In the genomic region with DNA sequence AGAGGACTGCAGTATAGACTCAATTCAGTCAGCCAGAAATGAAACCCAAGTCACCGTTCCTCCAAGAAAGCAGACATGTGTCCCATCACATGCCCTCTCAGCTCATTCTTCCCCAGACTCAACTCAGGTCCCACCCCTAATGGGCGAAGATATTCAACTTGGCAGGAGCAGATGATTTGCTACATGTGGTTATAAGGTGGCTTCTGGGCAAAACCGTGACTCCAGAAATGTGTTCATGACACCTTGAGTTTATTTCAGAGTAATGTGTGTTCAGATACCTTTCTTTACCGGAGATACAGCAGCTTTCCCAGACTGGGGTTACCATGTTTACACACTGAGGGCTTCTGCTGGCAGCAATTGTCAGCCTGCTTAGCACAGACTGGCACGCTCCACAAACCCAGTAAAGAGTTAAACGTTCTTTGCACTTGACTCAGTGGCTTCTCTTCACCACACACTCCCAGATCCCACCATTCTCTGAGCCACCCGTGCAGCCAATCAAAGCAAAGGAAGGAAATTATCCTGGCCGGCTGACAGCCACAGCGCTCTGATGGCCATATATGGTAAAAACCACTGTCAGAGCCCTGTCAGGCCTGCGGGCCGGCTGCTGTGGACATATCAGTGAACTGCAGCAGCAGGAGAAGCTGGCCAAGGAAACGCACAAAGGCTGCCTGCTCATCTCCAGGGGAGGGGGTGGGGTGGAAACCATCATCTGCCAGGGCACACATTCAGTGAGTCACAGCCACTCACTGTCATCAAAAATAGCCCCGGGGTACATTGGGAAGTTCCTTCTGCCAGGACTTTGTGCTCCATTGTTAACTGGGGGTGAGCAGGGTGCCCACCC, we compare ENCODE assay signal across 8 cellular contexts. TPM values are rescaled to one million over a fixed set of nuclear protein-coding genes. Genes with fewer than 3 reads are reported as not detected.
DNase-seq lines count a peak whose midpoint lies in the region; ATAC-seq and TF ChIP-seq lines count a peak whose summit lies in the region.

No MANE protein-coding gene starts in this region.

- H2AFZ ChIP-seq in DND-41 (ENCODE audit: low read depth, low read length), result peak overlapping the region; percentile 84

- peak overlapping the region; percentile 79 for H3K4me2 ChIP-seq in DND-41 (ENCODE audit: insufficient read depth, low read length)

- peaks cover 72% of the 10 kb centered on the region for H3K4me1 ChIP-seq in DND-41 (ENCODE audit: insufficient read depth, low read length)

- no peaks in the 10 kb centered on the region for H3K9me3 ChIP-seq in DND-41 (ENCODE audit: insufficient read depth, low read length, severe bottlenecking)

- H3K36me3 Mint-ChIP-seq in activated T-helper 2 cell treated with anti-CD3 and anti-CD28 coated beads, Interferon-gamma antibody, Interleukin-2, Interleukin-4, amounts not matched to agents 10 μg/mL and 5 μg/mL and 100 μg/mL, durations not matched to agents 14 hours and 24 hours and 36 hours (ENCODE audit: low read depth), result peaks cover 16% of the 10 kb centered on the region
- peaks cover 6% of the 10 kb centered on the region for H3K36me3 Mint-ChIP-seq in natural killer cell treated with Interleukin-12 subunit alpha and Interleukin-12 subunit beta and Interleukin-15 and Interleukin-18, amount 100 ng/mL, for 72 hours

- H4K20me1 ChIP-seq in DND-41 (ENCODE audit: insufficient read depth, low read length), result 0 out of 2 replicates have a peak, but pooled peaks cover 3% of the 10 kb centered on the region

- H3K4me3 ChIP-seq in DND-41 (ENCODE audit: low read depth in 1 of 2, low read length in 2 of 2), result peak overlapping the region; percentile 6 to 58; a peak in 3 of 4 replicates

- DNase-seq in DND-41, result peak; percentile 80
- peak; percentile 92 to 94 for DNase-seq in Kasumi-1 (lab: John Stamatoyannopoulos, UW)
- DNase-seq in RPMI7951 (ENCODE audit: low read depth), result peak; percentile 100
- DNase-seq in activated T-helper 2 cell treated with anti-CD3 and anti-CD28 coated beads, Interferon-gamma antibody, Interleukin-2, Interleukin-4, amounts not matched to agents 10 μg/mL and 5 μg/mL and 100 μg/mL, durations not matched to agents 14 hours and 24 hours and 36 hours (ENCODE audit: low spot score), result peak; percentile 55
- peak; percentile 100 for DNase-seq in fibroblast of peridontal ligament (ENCODE audit: extremely low read depth)
- DNase-seq in natural killer cell treated with Interleukin-12 subunit alpha and Interleukin-12 subunit beta and Interleukin-15 and Interleukin-18, amount 100 ng/mL, for 72 hours (ENCODE audit: low spot score), result peak; percentile 78
- peak; percentile 84 for DNase-seq in stimulated activated naive CD8-positive, alpha-beta T cell treated with anti-CD3 and anti-CD28 coated beads, Interleukin-15, Interleukin-2, amounts not matched to agents 100 U/mL and 50 U/mL, for 24 hours

- peaks cover 10% of the 10 kb centered on the region; the same call in 1 of the 2 replicates for H3K36me3 ChIP-seq in DND-41 (ENCODE audit: insufficient read depth, low read length)

- H3K27me3 Mint-ChIP-seq in activated T-helper 2 cell treated with anti-CD3 and anti-CD28 coated beads, Interferon-gamma antibody, Interleukin-2, Interleukin-4, amounts not matched to agents 10 μg/mL and 5 μg/mL and 100 μg/mL, durations not matched to agents 14 hours and 24 hours and 36 hours (ENCODE audit: low read depth), result no peaks in the 10 kb centered on the region
- H3K27me3 Mint-ChIP-seq in natural killer cell treated with Interleukin-12 subunit alpha and Interleukin-12 subunit beta and Interleukin-15 and Interleukin-18, amount 100 ng/mL, for 72 hours, result no peaks in the 10 kb centered on the region

- TF ChIP-seq CTCF in DND-41 (IDR thresholded peaks at IDR 0.05; ENCODE audit: borderline replicate concordance, extremely low read depth, low read length, poor library complexity, severe bottlenecking), result peak; percentile 28

- no peaks in the 10 kb centered on the region for H3K27me3 ChIP-seq in DND-41 (ENCODE audit: insufficient read depth, low read length, poor library complexity)

- peak overlapping the region; percentile 62 for H3K4me3 Mint-ChIP-seq in activated T-helper 2 cell treated with anti-CD3 and anti-CD28 coated beads, Interferon-gamma antibody, Interleukin-2, Interleukin-4, amounts not matched to agents 10 μg/mL and 5 μg/mL and 100 μg/mL, durations not matched to agents 14 hours and 24 hours and 36 hours (ENCODE audit: low read depth)
- peak overlapping the region; percentile 90 for H3K4me3 Mint-ChIP-seq in natural killer cell treated with Interleukin-12 subunit alpha and Interleukin-12 subunit beta and Interleukin-15 and Interleukin-18, amount 100 ng/mL, for 72 hours

- ATAC-seq in DND-41 (ENCODE audit: insufficient read depth, low read depth) (peak; percentile 64), GM21786 (IDR thresholded peaks at IDR 0.05; ENCODE audit: unreplicated experiment) (peak; percentile 65)
- peak; percentile 91 to 95 for ATAC-seq in natural killer cell treated with Interleukin-12 subunit alpha and Interleukin-12 subunit beta and Interleukin-15 and Interleukin-18, amount 100 ng/mL, for 72 hours
- peak; percentile 56 for ATAC-seq in stimulated activated naive CD8-positive, alpha-beta T cell treated with anti-CD3 and anti-CD28 coated beads, Interleukin-15, Interleukin-2, amounts not matched to agents 100 U/mL and 50 U/mL, for 24 hours

- peak overlapping the region; percentile 75 for H3K27ac ChIP-seq in DND-41 (ENCODE audit: low read length)

- intact Hi-C loops in activated T-helper 2 cell treated with anti-CD3 and anti-CD28 coated beads, Interferon-gamma antibody, Interleukin-2, Interleukin-4, amounts not matched to agents 10 μg/mL and 5 μg/mL and 100 μg/mL, durations not matched to agents 14 hours and 24 hours and 36 hours (cut with micrococcal nuclease), result loop anchor here (1.0 to 2.0 kb wide), 5 partner anchors 26 to 129 kb away; a partner anchor contains a TSS

- peak overlapping the region; percentile 56 for H3K9ac ChIP-seq in DND-41 (ENCODE audit: low read depth, low read length)

- H3K4me1 Mint-ChIP-seq in activated T-helper 2 cell treated with anti-CD3 and anti-CD28 coated beads, Interferon-gamma antibody, Interleukin-2, Interleukin-4, amounts not matched to agents 10 μg/mL and 5 μg/mL and 100 μg/mL, durations not matched to agents 14 hours and 24 hours and 36 hours (ENCODE audit: low read depth), result peaks cover 64% of the 10 kb centered on the region
- peaks cover 38 to 54% of the 10 kb centered on the region in 2 donors for H3K4me1 Mint-ChIP-seq in natural killer cell treated with Interleukin-12 subunit alpha and Interleukin-12 subunit beta and Interleukin-15 and Interleukin-18, amount 100 ng/mL, for 72 hours (ENCODE audit: low read depth in 2 of 2)

- peak overlapping the region; percentile 99 for H3K27ac Mint-ChIP-seq in activated T-helper 2 cell treated with anti-CD3 and anti-CD28 coated beads, Interferon-gamma antibody, Interleukin-2, Interleukin-4, amounts not matched to agents 10 μg/mL and 5 μg/mL and 100 μg/mL, durations not matched to agents 14 hours and 24 hours and 36 hours
- peak overlapping the region; percentile 94 to 96 for H3K27ac Mint-ChIP-seq in natural killer cell treated with Interleukin-12 subunit alpha and Interleukin-12 subunit beta and Interleukin-15 and Interleukin-18, amount 100 ng/mL, for 72 hours

- H3K9me3 Mint-ChIP-seq in activated T-helper 2 cell treated with anti-CD3 and anti-CD28 coated beads, Interferon-gamma antibody, Interleukin-2, Interleukin-4, amounts not matched to agents 10 μg/mL and 5 μg/mL and 100 μg/mL, durations not matched to agents 14 hours and 24 hours and 36 hours, result peaks cover 4% of the 10 kb centered on the region
- no peaks in the 10 kb centered on the region for H3K9me3 Mint-ChIP-seq in natural killer cell treated with Interleukin-12 subunit alpha and Interleukin-12 subunit beta and Interleukin-15 and Interleukin-18, amount 100 ng/mL, for 72 hours

- H3K79me2 ChIP-seq in DND-41 (ENCODE audit: insufficient read depth, low read length), result peaks cover 68% of the 10 kb centered on the region

RNA-seq across cellular contexts. Expression of a gene that starts 39.9 kb away (rescaled TPM):
- 84.3 and 91.2 TPM in 2 replicates for total RNA-seq in RPMI7951 (2014; rRNA removed; shearing (Covaris generic))
- total RNA-seq in activated T-helper 2 cell treated with anti-CD3 and anti-CD28 coated beads, Interferon-gamma antibody, Interleukin-2, Interleukin-4, amounts not matched to agents 10 μg/mL and 5 μg/mL and 100 μg/mL, durations not matched to agents 14 hours and 24 hours and 36 hours, result 81.5 and 88.8 TPM in 2 replicates
- total RNA-seq in natural killer cell treated with Interleukin-12 subunit alpha and Interleukin-12 subunit beta and Interleukin-15 and Interleukin-18, amount 100 ng/mL, for 72 hours, result 10 to 100 TPM; 68.9 to 69.5 TPM

RNA-seq across cellular contexts. Expression of a gene that starts 57.7 kb away (rescaled TPM):
- 0.88 and 1.7 TPM in 2 replicates for total RNA-seq in RPMI7951 (2014; rRNA removed; shearing (Covaris generic))
- total RNA-seq in activated T-helper 2 cell treated with anti-CD3 and anti-CD28 coated beads, Interferon-gamma antibody, Interleukin-2, Interleukin-4, amounts not matched to agents 10 μg/mL and 5 μg/mL and 100 μg/mL, durations not matched to agents 14 hours and 24 hours and 36 hours, result 52.1 and 55.6 TPM in 2 replicates
- 10 to 100 TPM; 26.5 to 34.6 TPM for total RNA-seq in natural killer cell treated with Interleukin-12 subunit alpha and Interleukin-12 subunit beta and Interleukin-15 and Interleukin-18, amount 100 ng/mL, for 72 hours

Comparison
In these comparisons a context has a peak if more than half of its experiments do, and no peak if none do; other contexts are left out.
1. Peak in every context shown above with its lines: DNase-seq, ATAC-seq, H3K4me3 ChIP-seq and H3K27ac ChIP-seq.
2. RNA of a gene that starts 57.7 kb away (total RNA-seq): 52.1 to 55.6 TPM in activated T-helper 2 cell treated with anti-CD3 and anti-CD28 coated beads, Interferon-gamma antibody, Interleukin-2, Interleukin-4, amounts not matched to agents 10 μg/mL and 5 μg/mL and 100 μg/mL, durations not matched to agents 14 hours and 24 hours and 36 hours and 26.5 to 34.6 TPM in natural killer cell treated with Interleukin-12 subunit alpha and Interleukin-12 subunit beta and Interleukin-15 and Interleukin-18, amount 100 ng/mL, for 72 hours; 0.88 to 1.7 TPM in RPMI7951; every median in the first group is over 10 times any median in the second.